11 cellular contexts compared by ENCODE assay signal in the genomic region with DNA sequence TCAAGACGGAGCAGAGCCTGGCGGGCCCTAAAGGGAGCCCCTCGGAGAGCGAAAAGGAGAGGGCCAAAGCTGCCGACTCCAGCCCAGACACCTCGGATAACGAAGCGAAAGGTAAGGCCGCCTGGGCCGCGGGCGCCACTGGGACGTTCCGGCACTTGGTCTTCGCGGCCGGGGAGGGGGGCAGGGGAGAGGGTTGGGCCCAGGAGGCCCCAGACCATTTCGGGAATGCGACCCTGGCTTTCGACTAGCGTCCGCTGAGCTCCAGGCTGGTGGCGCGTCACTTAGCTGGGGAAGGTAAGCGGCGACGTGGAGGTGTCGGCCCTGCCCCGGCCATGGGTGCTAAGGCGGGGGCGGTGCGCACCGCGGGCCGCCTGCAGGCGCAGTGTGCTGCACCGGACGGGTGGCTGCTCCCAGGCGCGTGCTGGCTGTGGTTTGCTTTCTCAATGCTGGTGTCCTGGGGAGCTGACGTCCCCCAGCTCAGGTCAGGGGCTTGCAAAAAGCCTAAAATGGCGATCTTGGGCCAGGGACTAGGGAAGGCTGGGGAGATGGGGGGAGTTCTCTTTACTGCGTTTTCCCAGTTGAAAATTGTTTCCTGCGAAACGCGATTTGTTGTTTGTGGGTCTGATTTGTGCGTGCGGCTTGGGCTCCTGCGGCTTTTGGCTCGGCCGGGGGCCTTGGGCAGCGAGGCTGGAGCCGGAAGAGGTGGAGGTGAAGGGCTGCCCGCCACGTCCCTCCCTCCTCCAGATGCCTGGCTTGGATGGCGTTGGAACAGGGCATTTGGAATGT. TPM values are rescaled to one million over a fixed set of nuclear protein-coding genes. Genes with fewer than 3 reads are reported as not detected.
DNase-seq lines count a peak whose midpoint lies in the region; ATAC-seq and TF ChIP-seq lines count a peak whose summit lies in the region.
"Had no signal": no experiment of that assay in that cellular context is flagged by ENCODE, and none has a peak within 500 bp of the region (broad histone marks: within the 10 kb centered on the region; RNA-seq: fewer than 3 reads in every experiment).

No MANE protein-coding gene starts in this region.

- peaks cover 33% of the 10 kb centered on the region for H3K4me1 ChIP-seq in mammary epithelial cell (ENCODE audit: insufficient read depth, low read length)

- H3K9ac ChIP-seq in mammary epithelial cell (ENCODE audit: insufficient read depth, low read length), result no peak overlapping the region

- peak overlapping the region; percentile 15 to 83 (median 56) for H3K4me3 Mint-ChIP-seq in naive B cell

- peak overlapping the region; percentile 75 for H3K4me2 ChIP-seq in mammary epithelial cell (ENCODE audit: insufficient read depth, low read depth, low read length)

- peak overlapping the region; percentile 98 for H3K4me3 ChIP-seq in AG10803 (ENCODE audit: low read length)
- H3K4me3 ChIP-seq in HFF-Myc (replicated peaks; ENCODE audit: low read depth, low read length), result peak overlapping the region; percentile 51
- H3K4me3 ChIP-seq in mammary epithelial cell (replicated peaks in 1 of 3; ENCODE audit: insufficient read depth in 1 of 3, low read depth in 2 of 3, low read length in 3 of 3), result peak overlapping the region in 2 of 3 experiments; percentile 31 to 36
- H3K4me3 ChIP-seq: lung had no signal

- TF ChIP-seq CTCF in AG10803 (conservative IDR thresholded peaks at IDR 0.05; ENCODE audit: low read length) (0 out of 2 replicates have a peak, but pooled peaks have one; percentile 7), HFF-Myc (IDR thresholded peaks at IDR 0.05; ENCODE audit: low read depth, low read length, missing control alignments) (no peak), mammary epithelial cell (conservative IDR thresholded peaks at IDR 0.05 in 1 of 2, IDR thresholded peaks at IDR 0.05 in 1 of 2; ENCODE audit: extremely low read depth in 1 of 2, insufficient read depth in 1 of 2, low read depth in 1 of 2, low read length in 2 of 2) (peak in 1 of 2 donors; percentile 21)

- peaks cover 0 to 26% of the 10 kb centered on the region in 2 donors for H3K36me3 Mint-ChIP-seq in naive B cell

- peaks cover 30 to 55% (median 42%) of the 10 kb centered on the region in 3 donors for H3K4me1 Mint-ChIP-seq in naive B cell

- H3K9me3 Mint-ChIP-seq in naive B cell, result peaks cover 0 to 37% (median 10%) of the 10 kb centered on the region in 7 donors

- H3K27ac Mint-ChIP-seq in naive B cell, result peak overlapping the region in 5 of 6 donors; percentile 80 to 95 (median 89)

- ATAC-seq in naive B cell (ENCODE audit: low read depth in 2 of 2), result peak in 1 of 2 donors; percentile 28

- H4K20me1 ChIP-seq in mammary epithelial cell (ENCODE audit: insufficient read depth, low read length), result no peaks in the 10 kb centered on the region

- in situ Hi-C loops in mammary epithelial cell (cut with MboI; ENCODE audit: low sequenced_read_pairs in 2 of 2), result loop anchor here (5.0 to 10.0 kb wide), 2 partner anchors 219 kb away; no protein-coding TSS in a partner anchor

- H3K27me3 ChIP-seq in mammary epithelial cell (ENCODE audit: insufficient read depth, low read length), result no peaks in the 10 kb centered on the region

- H3K27ac ChIP-seq in mammary epithelial cell (ENCODE audit: insufficient read depth, low read depth, low read length), result no peak overlapping the region

- H3K79me2 ChIP-seq in mammary epithelial cell (ENCODE audit: insufficient read depth, low read length), result no peaks in the 10 kb centered on the region

- no peaks in the 10 kb centered on the region for H3K36me3 ChIP-seq in mammary epithelial cell (ENCODE audit: insufficient read depth, low read length)

- dilution Hi-C loops in mammary epithelial cell (cut with HindIII; ENCODE audit: low sequenced_read_pairs), result no loop called here

- intact Hi-C loops in mammary epithelial cell (cut with micrococcal nuclease), result loop anchor here (1.0 to 5.0 kb wide), 7 partner anchors 13 to 284 kb away; no protein-coding TSS in a partner anchor

- H2AFZ ChIP-seq in mammary epithelial cell (ENCODE audit: low read depth, low read length), result peak overlapping the region; percentile 90

- 43% methylated on average over 18 of the region's 56 CpGs for WGBS in mammary epithelial cell (ENCODE audit: low coverage, missing lambda C conversion rate)

- H3K9me3 ChIP-seq in mammary epithelial cell (replicated peaks; ENCODE audit: insufficient read depth, low read length), result no peaks in the 10 kb centered on the region

- no TSS peak for BruUV-seq in mammary epithelial cell (replicated peaks; lab: Mats Ljungman, UMichigan)

- H3K27me3 Mint-ChIP-seq in naive B cell, result peaks cover 74 to 93% (median 93%) of the 10 kb centered on the region in 3 donors

- DNase-seq in AG10803 (ENCODE audit: low read depth) (peak; percentile 81), HFF-Myc (ENCODE audit: extremely low read depth, low read depth) (no peak), mammary epithelial cell (no peak), naive B cell (no peak), NCI-H345 (lab: John Stamatoyannopoulos, UW) (no peak), RPMI8226 (no peak), medulla oblongata (ENCODE audit: extremely low spot score) (no peak)
- DNase-seq in stimulated activated CD4-positive, alpha-beta T cell treated with anti-CD3 and anti-CD28 coated beads, Interleukin-4, amount 100 ng/mL, for 1 hour, result no peak
- DNase-seq: NCI-H1092 treated with DMSO at 0.1 percent for 48 hours had no signal

- CTCF ChIA-PET in mammary epithelial cell (lab: Charles Lee; ENCODE audit: low non-redundant PET), result interaction anchor here (0.6 to 1.2 kb wide), 2 partner anchors 14 to 20 kb away, joined by 3 to 4 read pairs; partner anchors contain the start of gene HOXC9

RNA-seq across cellular contexts. Expression of gene HOXC10, which starts 1.1 kb away (rescaled TPM):
- 1 to 10 TPM; 3.3 to 3.8 TPM for total RNA-seq in mammary epithelial cell
- 0.83 TPM for polyA plus RNA-seq in mammary epithelial cell
- polyA minus RNA-seq in mammary epithelial cell, result 1.2 TPM
- not detected for polyA plus RNA-seq in naive B cell (ENCODE audit: low read depth in 6 of 6)
- total RNA-seq: bronchial epithelial cell had no signal
- polyA plus RNA-seq: lung had no signal

RNA-seq across cellular contexts. Expression of gene HOTAIR, which starts 11.3 kb away (rescaled TPM):
- total RNA-seq in mammary epithelial cell, result under 1 TPM in 1 of 2 donors, not detected in 1; 0.67 TPM
- polyA plus RNA-seq in mammary epithelial cell (0.33 TPM), naive B cell (ENCODE audit: low read depth in 6 of 6) (not detected)
- not detected for polyA minus RNA-seq in mammary epithelial cell
- total RNA-seq: bronchial epithelial cell had no signal
- polyA plus RNA-seq: lung had no signal

RNA-seq across cellular contexts. Expression of gene HOXC11, which starts 13.2 kb away (rescaled TPM):
- total RNA-seq in mammary epithelial cell, result 1 to 10 TPM in 1 of 2 donors, not detected in 1; 1.5 TPM
- 0.22 TPM for polyA plus RNA-seq in mammary epithelial cell
- polyA minus RNA-seq in mammary epithelial cell, result not detected
- not detected for polyA plus RNA-seq in naive B cell (ENCODE audit: low read depth in 6 of 6)
- total RNA-seq: bronchial epithelial cell, lung had no signal
- polyA plus RNA-seq: lung had no signal

RNA-seq across cellular contexts. Expression of gene HOXC9, which starts 13.9 kb away (rescaled TPM):
- 1 to 10 TPM; 3.2 to 9.4 TPM for total RNA-seq in mammary epithelial cell
- polyA plus RNA-seq in mammary epithelial cell (2.9 TPM), naive B cell (ENCODE audit: low read depth in 6 of 6) (not detected)
- polyA minus RNA-seq in mammary epithelial cell, result 4.2 TPM
- total RNA-seq: bronchial epithelial cell, lung had no signal

RNA-seq across cellular contexts. Expression of gene HOXC8, which starts 22.7 kb away (rescaled TPM):
- 1 to 10 TPM; 2.3 to 7.9 TPM for total RNA-seq in mammary epithelial cell
- polyA plus RNA-seq in mammary epithelial cell (4.3 TPM), naive B cell (ENCODE audit: low read depth in 6 of 6) (not detected)
- 3.2 TPM for polyA minus RNA-seq in mammary epithelial cell
- total RNA-seq: bronchial epithelial cell, lung had no signal

Comparison
In these comparisons a context has a peak if more than half of its experiments do, and no peak if none do; other contexts are left out.
1. H3K4me3 ChIP-seq: peak in every context shown above with its lines; median percentile 98 in AG10803; 51 in HFF-Myc; 34 in mammary epithelial cell.